ENCODE assay signal across 24 cellular contexts in genomic region chr11:31303644-31304043, GRCh38.
"Had no signal": no experiment of that assay in that cellular context is flagged by ENCODE, and none has a peak within 500 bp of the region (broad histone marks: within the 10 kb centered on the region; RNA-seq: fewer than 3 reads in every experiment).

No MANE protein-coding gene starts in this region.

- H3K36me3 ChIP-seq: brain microvascular endothelial cell, gastrocnemius medialis, right lobe of liver, tibial artery, WERI-Rb-1 had no signal

- H3K4me1 Mint-ChIP-seq: activated naive CD4-positive, alpha-beta T cell treated with anti-CD3 and anti-CD28 coated beads, Interleukin-2, amount 50 U/mL, for 24 hours; nephron; stimulated activated naive CD8-positive, alpha-beta T cell treated with anti-CD3 and anti-CD28 coated beads, Interleukin-15, amount 100 ng/mL, for 72 hours had no signal

- H3K9me3 ChIP-seq: gastrocnemius medialis, right lobe of liver, tibial artery had no signal

- DNase-seq: activated CD4-positive, alpha-beta T cell treated with anti-CD3 and anti-CD28 coated beads for 1 hour; activated CD4-positive, alpha-beta T cell treated with anti-CD3 and anti-CD28 coated beads, Interleukin-2, amount 50 U/mL, for 1 hour; activated CD8-positive, alpha-beta T cell treated with anti-CD3 and anti-CD28 coated beads, Interleukin-2, amount 10 ng/mL, durations not matched to agents 7 days and 5 days; activated gamma-delta T cell treated with Interleukin-2 at 50 U/mL for 16 hours; anterior cingulate cortex; brain microvascular endothelial cell; caudate nucleus; dermis blood vessel endothelial cell; effector CD8-positive, alpha-beta T cell; gastrocnemius medialis; hippocampal formation; left ventricle myocardium superior; mammary epithelial cell; occipital lobe; right lobe of liver; stimulated activated CD4-positive, alpha-beta T cell treated with anti-CD3 and anti-CD28 coated beads, Interleukin-1b, Interleukin-23, amount 100 ng/mL, for 48 hours; stimulated activated naive CD8-positive, alpha-beta T cell treated with anti-CD3 and anti-CD28 coated beads, Interleukin-15, amount 100 ng/mL, for 72 hours; tibial artery; WERI-Rb-1 had no signal

- H3K4me3 Mint-ChIP-seq: activated CD8-positive, alpha-beta T cell treated with anti-CD3 and anti-CD28 coated beads, Interleukin-2, amount 10 ng/mL, durations not matched to agents 7 days and 5 days; activated naive CD4-positive, alpha-beta T cell treated with anti-CD3 and anti-CD28 coated beads, Interleukin-2, amount 50 U/mL, for 24 hours; activated T-helper 1 cell treated with anti-CD3 and anti-CD28 coated beads, Interleukin-12 subunit alpha, Interleukin-12 subunit beta, Interleukin-2, Interleukin-4 antibody, amounts not matched to agents 30 ng/mL and 10 ng/mL and 1 ng/mL, durations not matched to agents 14 hours and 24 hours and 36 hours; nephron; stimulated activated naive CD8-positive, alpha-beta T cell treated with anti-CD3 and anti-CD28 coated beads, Interleukin-15, amount 100 ng/mL, for 72 hours had no signal

- H3K4me1 ChIP-seq: gastrocnemius medialis, right lobe of liver, tibial artery had no signal

- H3K27me3 ChIP-seq: brain microvascular endothelial cell, gastrocnemius medialis, right lobe of liver, tibial artery had no signal

- H3K27ac Mint-ChIP-seq: activated CD8-positive, alpha-beta T cell treated with anti-CD3 and anti-CD28 coated beads, Interleukin-2, amount 10 ng/mL, durations not matched to agents 7 days and 5 days; activated naive CD4-positive, alpha-beta T cell treated with anti-CD3 and anti-CD28 coated beads, Interleukin-2, amount 50 U/mL, for 24 hours; activated T-helper 1 cell treated with anti-CD3 and anti-CD28 coated beads, Interleukin-12 subunit alpha, Interleukin-12 subunit beta, Interleukin-2, Interleukin-4 antibody, amounts not matched to agents 30 ng/mL and 10 ng/mL and 1 ng/mL, durations not matched to agents 14 hours and 24 hours and 36 hours; nephron; stimulated activated naive CD8-positive, alpha-beta T cell treated with anti-CD3 and anti-CD28 coated beads, Interleukin-15, amount 100 ng/mL, for 72 hours had no signal

- ATAC-seq: activated CD8-positive, alpha-beta T cell treated with anti-CD3 and anti-CD28 coated beads, Interleukin-2, amount 10 ng/mL, durations not matched to agents 7 days and 5 days; esophagus mucosa; gastrocnemius medialis; left ventricle myocardium superior; right lobe of liver; stimulated activated naive CD8-positive, alpha-beta T cell treated with anti-CD3 and anti-CD28 coated beads, Interleukin-15, amount 100 ng/mL, for 72 hours had no signal

- H3K4me3 ChIP-seq: gastrocnemius medialis, right lobe of liver, skin epidermis, tibial artery had no signal

- H3K9me3 Mint-ChIP-seq: activated naive CD4-positive, alpha-beta T cell treated with anti-CD3 and anti-CD28 coated beads, Interleukin-2, amount 50 U/mL, for 24 hours; activated T-helper 1 cell treated with anti-CD3 and anti-CD28 coated beads, Interleukin-12 subunit alpha, Interleukin-12 subunit beta, Interleukin-2, Interleukin-4 antibody, amounts not matched to agents 30 ng/mL and 10 ng/mL and 1 ng/mL, durations not matched to agents 14 hours and 24 hours and 36 hours; nephron; stimulated activated naive CD8-positive, alpha-beta T cell treated with anti-CD3 and anti-CD28 coated beads, Interleukin-15, amount 100 ng/mL, for 72 hours had no signal

- H3K36me3 Mint-ChIP-seq: activated naive CD4-positive, alpha-beta T cell treated with anti-CD3 and anti-CD28 coated beads, Interleukin-2, amount 50 U/mL, for 24 hours had no signal

- H3K27ac ChIP-seq: brain microvascular endothelial cell, gastrocnemius medialis, right lobe of liver, skin epidermis, tibial artery, WERI-Rb-1 had no signal

- H3K27me3 Mint-ChIP-seq: activated naive CD4-positive, alpha-beta T cell treated with anti-CD3 and anti-CD28 coated beads, Interleukin-2, amount 50 U/mL, for 24 hours; stimulated activated naive CD8-positive, alpha-beta T cell treated with anti-CD3 and anti-CD28 coated beads, Interleukin-15, amount 100 ng/mL, for 72 hours had no signal
